Comparison of ENCODE assay signal across 21 cellular contexts in the genomic region with DNA sequence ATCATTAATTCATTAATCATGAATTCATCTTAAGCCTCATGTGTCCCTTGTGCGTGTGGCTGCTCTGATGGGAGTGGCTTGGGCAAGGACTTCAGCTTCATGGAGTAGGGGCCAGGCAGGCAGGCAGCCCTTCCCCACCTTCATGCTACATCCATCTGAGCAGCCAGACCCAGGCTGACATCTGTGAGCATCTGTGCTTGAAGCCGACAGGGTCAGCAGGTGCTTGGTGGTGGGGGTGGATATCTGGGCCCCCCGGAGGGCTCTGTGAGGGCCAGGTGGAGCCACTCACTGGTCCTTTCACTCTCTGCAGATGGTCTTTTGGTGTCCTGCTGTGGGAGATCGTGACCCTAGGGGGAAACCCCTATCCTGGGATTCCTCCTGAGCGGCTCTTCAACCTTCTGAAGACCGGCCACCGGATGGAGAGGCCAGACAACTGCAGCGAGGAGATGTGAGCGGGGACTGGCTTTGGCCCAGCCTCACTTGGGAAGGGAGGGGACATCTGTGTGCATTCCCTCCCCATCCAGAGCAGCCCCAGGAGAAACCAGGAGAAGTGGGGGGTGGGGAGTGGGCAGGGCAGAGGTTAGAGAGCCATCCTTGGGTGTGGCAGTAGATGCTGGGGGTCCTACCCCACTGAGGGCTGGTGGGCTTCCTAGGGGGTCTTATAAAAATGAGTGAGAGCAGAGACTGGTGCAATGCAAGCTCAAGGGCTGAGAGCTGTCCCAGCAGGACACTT. TPM values are rescaled to one million over a fixed set of nuclear protein-coding genes. Genes with fewer than 3 reads are reported as not detected.
A peak's percentile ranks its signal among the peaks of the same experiment; 100 is the strongest.
DNase-seq lines count a peak whose midpoint lies in the region; TF ChIP-seq lines count a peak whose summit lies in the region.
"Had no signal": no experiment of that assay in that cellular context is flagged by ENCODE, and none has a peak within 500 bp of the region (broad histone marks: within the 10 kb centered on the region; RNA-seq: fewer than 3 reads in every experiment).

No MANE protein-coding gene starts in this region.

- H3K4me2 ChIP-seq in BLaER1 treated with 17β-estradiol and CSF1 and Interleukin-3, amounts not matched to agents 10 nM and 100 nM, result peak overlapping the region; percentile 86 to 99 (median 97)
- no peak overlapping the region for H3K4me2 ChIP-seq in neuronal stem cell (ENCODE audit: insufficient read depth, low read length, poor library complexity, severe bottlenecking)

- H2BK120ac ChIP-seq in neuronal stem cell (ENCODE audit: low read depth, low read length), result no peak overlapping the region

- H3K9me3 ChIP-seq in BLaER1 treated with 17β-estradiol and CSF1 and Interleukin-3, amounts not matched to agents 10 nM and 100 nM (replicated peaks in 1 of 11), result no peaks in the 10 kb centered on the region
- no peaks in the 10 kb centered on the region for H3K9me3 ChIP-seq in neuronal stem cell (replicated peaks in 1 of 2; ENCODE audit: control insufficient read depth in 2 of 2, insufficient read depth in 1 of 2, low read depth in 1 of 2, low read length in 2 of 2)
- no peaks in the 10 kb centered on the region for H3K9me3 ChIP-seq in prostate gland
- H3K9me3 ChIP-seq: esophagus squamous epithelium had no signal

- no peak overlapping the region for H2AFZ ChIP-seq in neuronal stem cell (ENCODE audit: low read length)

- peak; percentile 45 for DNase-seq in activated CD8-positive, alpha-beta memory T cell treated with anti-CD3 and anti-CD28 coated beads, Interleukin-2, amount 50 U/mL, for 48 hours
- DNase-seq in neuronal stem cell (ENCODE audit: low spot score) (no peak), mucosa of gallbladder (ENCODE audit: low spot score) (no peak), NCI-H187 (lab: John Stamatoyannopoulos, UW) (no peak), prostate gland (ENCODE audit: low spot score) (no peak), NCI-H1694 (lab: John Stamatoyannopoulos, UW) (no peak)
- DNase-seq: activated naive CD4-positive, alpha-beta T cell treated with Interleukin-2 at 50 U/mL for 16 hours; activated T-cell treated with anti-CD3 and anti-CD28 coated beads, Interleukin-2, amount 50 U/mL, for 1 hour; amniotic stem cell; CD4-positive, alpha-beta T cell; esophagus squamous epithelium; hippocampal formation; KBM-7; NCI-H1930; nephron progenitor cell; RPMI8226; T-helper 17 cell; trophoblast cell had no signal

- H4K20me1 ChIP-seq in BLaER1 treated with 17β-estradiol and CSF1 and Interleukin-3, amounts not matched to agents 10 nM and 100 nM, result no peaks in the 10 kb centered on the region

- H2AK5ac ChIP-seq in neuronal stem cell (ENCODE audit: low read depth, low read length), result peak overlapping the region; percentile 50

- no peaks in the 10 kb centered on the region for H3K27me3 ChIP-seq in BLaER1 treated with 17β-estradiol and CSF1 and Interleukin-3, amounts not matched to agents 10 nM and 100 nM
- H3K27me3 ChIP-seq in neuronal stem cell (ENCODE audit: control insufficient read depth in 3 of 3, insufficient read depth in 3 of 3, low read depth in 1 of 3, low read length in 3 of 3) (peaks cover 0 to 15% (median 0%) of the 10 kb centered on the region in 3 experiments), prostate gland (replicated peaks; ENCODE audit: insufficient read depth) (no peaks in the 10 kb centered on the region)
- H3K27me3 ChIP-seq: esophagus squamous epithelium had no signal

- H3K79me1 ChIP-seq in neuronal stem cell (ENCODE audit: low read depth, low read length), result no peaks in the 10 kb centered on the region

- H3K18ac ChIP-seq in neuronal stem cell (ENCODE audit: low read length), result peak overlapping the region; percentile 68

- H3K27ac ChIP-seq in BLaER1 treated with 17β-estradiol and CSF1 and Interleukin-3, amounts not matched to agents 10 nM and 100 nM, result peak overlapping the region in 8 of 11 experiments; percentile 13 to 90 (median 83); a peak in 14 of 22 replicates
- H3K27ac ChIP-seq in neuronal stem cell (replicated peaks; ENCODE audit: low read length) (no peak overlapping the region), prostate gland (no peak overlapping the region)
- H3K27ac ChIP-seq: esophagus squamous epithelium had no signal

- H4K91ac ChIP-seq in neuronal stem cell (ENCODE audit: low read depth, low read length, poor library complexity), result no peak overlapping the region

- no peak overlapping the region for H3K23ac ChIP-seq in neuronal stem cell (ENCODE audit: low read depth, low read length, poor library complexity)

- H3K4me3 ChIP-seq in BLaER1 treated with 17β-estradiol and CSF1 and Interleukin-3, amounts not matched to agents 10 nM and 100 nM, result no peak overlapping the region
- no peak overlapping the region for H3K4me3 ChIP-seq in neuronal stem cell (ENCODE audit: low read length in 2 of 2)
- H3K4me3 ChIP-seq in prostate gland, result no peak overlapping the region
- H3K4me3 ChIP-seq: esophagus squamous epithelium had no signal

- H3K4me1 ChIP-seq in BLaER1 treated with 17β-estradiol and CSF1 and Interleukin-3, amounts not matched to agents 10 nM and 100 nM, result peaks cover 97 to 100% (median 99%) of the 10 kb centered on the region in 10 experiments
- H3K4me1 ChIP-seq in neuronal stem cell (ENCODE audit: control insufficient read depth in 2 of 2, insufficient read depth in 1 of 2, low read depth in 1 of 2, low read length in 2 of 2), result peaks cover 0 to 4% of the 10 kb centered on the region in 2 donors
- no peaks in the 10 kb centered on the region for H3K4me1 ChIP-seq in prostate gland (replicated peaks)

- H2BK5ac ChIP-seq in neuronal stem cell (ENCODE audit: low read length), result no peak overlapping the region

- WGBS in neuronal stem cell (ENCODE audit: extremely low coverage in 2 of 2, insufficient read length in 2 of 2, insufficient replicate concordance in 1 of 2), 2 donors, result no CpG with 5 or more reads among the region's 9 CpGs
- WGBS in prostate gland, result 91% methylated on average over 9 of the region's 9 CpGs

- no peaks in the 10 kb centered on the region for H3K36me3 ChIP-seq in BLaER1 treated with 17β-estradiol and CSF1 and Interleukin-3, amounts not matched to agents 10 nM and 100 nM
- H3K36me3 ChIP-seq in neuronal stem cell (replicated peaks in 1 of 2; ENCODE audit: control insufficient read depth in 2 of 2, insufficient read depth in 2 of 2, low read length in 2 of 2), result no peaks in the 10 kb centered on the region
- H3K36me3 ChIP-seq in prostate gland, result no peaks in the 10 kb centered on the region
- H3K36me3 ChIP-seq: esophagus squamous epithelium had no signal

- no peak overlapping the region for H2BK12ac ChIP-seq in neuronal stem cell (ENCODE audit: low read length)

- no peak for TF ChIP-seq POLR2A in prostate gland (IDR thresholded peaks at IDR 0.05)

- H3K4ac ChIP-seq in neuronal stem cell (ENCODE audit: low read length), result no peak overlapping the region

- H2BK15ac ChIP-seq in neuronal stem cell (ENCODE audit: low read length), result no peak overlapping the region

- H4K8ac ChIP-seq in neuronal stem cell (ENCODE audit: low read depth, low read length), result no peak overlapping the region

- 0 out of 3 replicates have a peak, but pooled peaks have one; percentile 1 for TF ChIP-seq CTCF in GM12872 (IDR thresholded peaks at IDR 0.05; ENCODE audit: insufficient read depth, low read depth, low read length)
- no peak for TF ChIP-seq CTCF in prostate gland (IDR thresholded peaks at IDR 0.05)

- intact Hi-C loops in prostate gland (cut with DNase I), result no loop called here

- no peak overlapping the region for H3K14ac ChIP-seq in neuronal stem cell (ENCODE audit: low read length)

- H3K9ac ChIP-seq in BLaER1 treated with 17β-estradiol and CSF1 and Interleukin-3, amounts not matched to agents 10 nM and 100 nM, result peak overlapping the region in 3 of 11 experiments; percentile 4 to 36 (median 21); a peak in 4 of 22 replicates
- peak overlapping the region; percentile 63 for H3K9ac ChIP-seq in neuronal stem cell (ENCODE audit: low read depth, low read length, poor library complexity)

RNA-seq across cellular contexts. Expression of gene CSGALNACT2, which starts 14.7 kb away (rescaled TPM):
- 6.7 TPM for polyA plus RNA-seq in neuronal stem cell (2013, experiment 1 of 2)
- 7.4 TPM for polyA plus RNA-seq in neuronal stem cell (2013, experiment 2 of 2)
- 18.0 TPM for total RNA-seq in mucosa of gallbladder
- total RNA-seq in prostate gland, result 10 to 100 TPM in 1 of 2 donors, 1 to 10 TPM in 1; 10.0 to 15.9 TPM

RNA-seq across cellular contexts. Expression of gene RET, which starts 46.7 kb away (rescaled TPM):
- 2.3 TPM for polyA plus RNA-seq in neuronal stem cell (2013, experiment 1 of 2)
- 2.2 TPM for polyA plus RNA-seq in neuronal stem cell (2013, experiment 2 of 2)
- total RNA-seq in mucosa of gallbladder (1.6 TPM), prostate gland (1 to 10 TPM; 3.6 to 8.7 TPM)
- total RNA-seq: CD4-positive, alpha-beta T cell; SK-MEL-5 had no signal

Comparison
In these comparisons a context has a peak if more than half of its experiments do, and no peak if none do; other contexts are left out.
1. H3K27ac ChIP-seq: peak in BLaER1 treated with 17β-estradiol and CSF1 and Interleukin-3, amounts not matched to agents 10 nM and 100 nM (8 of 11); none in neuronal stem cell (single experiment) and prostate gland (0 of 2).